In the genomic region with DNA sequence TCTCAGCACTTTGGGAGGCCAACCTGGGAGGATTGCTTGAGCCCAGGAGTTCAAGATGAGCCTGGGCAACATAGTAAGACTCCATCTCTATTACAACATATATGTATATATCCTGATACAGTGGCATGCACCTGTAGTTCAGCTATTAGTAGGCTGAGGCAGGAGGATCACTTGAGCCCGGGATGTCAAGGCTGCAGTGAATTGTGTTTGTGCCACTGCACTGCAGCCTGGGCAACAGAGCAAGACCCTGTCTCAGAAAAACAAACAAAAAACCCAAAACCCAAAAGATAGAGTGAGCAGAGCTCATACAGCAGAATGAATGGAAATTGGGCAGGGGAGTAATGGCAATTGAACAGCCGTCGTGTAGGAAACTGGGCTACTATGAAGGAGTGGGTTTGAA, we compare ENCODE assay signal across 17 cellular contexts. TPM values are rescaled to one million over a fixed set of nuclear protein-coding genes. Genes with fewer than 3 reads are reported as not detected.
DNase-seq lines count a peak whose midpoint lies in the region; ATAC-seq, FAIRE-seq and TF ChIP-seq lines count a peak whose summit lies in the region.
"Had no signal": no experiment of that assay in that cellular context is flagged by ENCODE, and none has a peak within 500 bp of the region (broad histone marks: within the 10 kb centered on the region; RNA-seq: fewer than 3 reads in every experiment).

No MANE protein-coding gene starts in this region.

- FAIRE-seq in K562 (lab: Jason Lieb, UNC) = no peak
- FAIRE-seq: G401.6, GM12892, H54 had no signal

- no peaks in the 10 kb centered on the region for H3K79me2 ChIP-seq in K562 (ENCODE audit: control insufficient read depth, insufficient read depth, low read length)

- POLR2A ChIA-PET in HEK293 (lab: Yijun Ruan, JAX) (no interaction called here), K562 (lab: Yijun Ruan, JAX) (interaction anchor here (0.7 kb wide), 1 partner anchor 185 kb away, joined by 3 read pairs; no protein-coding TSS in a partner anchor)
- POLR2A ChIA-PET in CD8-positive, alpha-beta memory T cell (lab: Charles Lee) = no interaction called here

- CTCF ChIA-PET in HEK293 (lab: Yijun Ruan, JAX) (interaction anchor here (0.6 to 14.7 kb wide), 9 partner anchors 9 to 178 kb away, joined by 3 to 140 read pairs (median 4); no protein-coding TSS in a partner anchor), K562 (lab: Yijun Ruan, JAX; ENCODE audit: low intra/inter-chr PET ratio) (no interaction called here)
- CTCF ChIA-PET in CD8-positive, alpha-beta memory T cell (lab: Charles Lee) = no interaction called here

- no peaks in the 10 kb centered on the region for H3K9me1 ChIP-seq in K562 (ENCODE audit: control insufficient read depth, insufficient read depth, low read length)

- no peaks in the 10 kb centered on the region for H3K9me3 Mint-ChIP-seq in activated naive CD4-positive, alpha-beta T cell treated with anti-CD3 and anti-CD28 coated beads, Interleukin-2, amount 50 U/mL, for 24 hours
- no peaks in the 10 kb centered on the region for H3K9me3 Mint-ChIP-seq in CD8-positive, alpha-beta memory T cell
- H3K9me3 Mint-ChIP-seq: CD4-positive, alpha-beta memory T cell had no signal

- DNase-seq in activated naive CD4-positive, alpha-beta T cell treated with anti-CD3 and anti-CD28 coated beads, Interleukin-2, amount 50 U/mL, for 16 hours = no peak
- no peak for DNase-seq in K562 (ENCODE audit: extremely low read depth in 1 of 4, low spot score in 3 of 4)
- no peak for DNase-seq in HAP-1 (ENCODE audit: low spot score in 2 of 2)
- DNase-seq in NCI-H524 (lab: John Stamatoyannopoulos, UW) = no peak
- DNase-seq in CD8-positive, alpha-beta memory T cell = no peak
- DNase-seq: 8988T; Caco-2; CD4-positive, alpha-beta memory T cell; DMS153; DND-41; GOT3; HCEC 1CT had no signal

- H3K36me3 Mint-ChIP-seq in activated naive CD4-positive, alpha-beta T cell treated with anti-CD3 and anti-CD28 coated beads, Interleukin-2, amount 50 U/mL, for 24 hours = peaks cover 4% of the 10 kb centered on the region
- peaks cover 0 to 5% (median 1%) of the 10 kb centered on the region in 3 donors for H3K36me3 Mint-ChIP-seq in CD8-positive, alpha-beta memory T cell
- H3K36me3 Mint-ChIP-seq: CD4-positive, alpha-beta memory T cell had no signal

- WGBS in K562 (ENCODE audit: insufficient coverage, low coverage, missing lambda C conversion rate) = 14% methylated on average over 3 of the region's 3 CpGs

- no TSS peak for BruUV-seq in K562 (replicated peaks; lab: Mats Ljungman, UMichigan)

- no peak overlapping the region for H3K4me2 ChIP-seq in K562 (ENCODE audit: insufficient read depth, low read length)

- no peak for TF ChIP-seq CTCF in HEK293 (tag by site-specific recombination; IDR thresholded peaks at IDR 0.05)
- TF ChIP-seq CTCF in K562 (IDR thresholded peaks at IDR 0.05 in 2 of 3, conservative IDR thresholded peaks at IDR 0.05 in 1 of 3; ENCODE audit: insufficient read depth in 2 of 3, low read depth in 1 of 3, low read length in 3 of 3) = no peak

- in situ Hi-C loops in K562 (cut with MboI) (no loop called here), HAP-1 (cut with MboI; ENCODE audit: low sequenced_read_pairs) (no loop called here)

- ATAC-seq in K562 = no peak

- no peaks in the 10 kb centered on the region for H4K20me1 ChIP-seq in K562 (replicated peaks; ENCODE audit: control insufficient read depth, insufficient read depth, low read length)

- H3K9me3 ChIP-seq in HEK293 (ENCODE audit: control insufficient read depth, insufficient read depth, low read depth, low read length) (no peaks in the 10 kb centered on the region), K562 (replicated peaks; ENCODE audit: control insufficient read depth, insufficient read depth, low read depth, low read length) (no peaks in the 10 kb centered on the region), HAP-1 (no peaks in the 10 kb centered on the region)
- H3K9me3 ChIP-seq in CD8-positive, alpha-beta memory T cell (ENCODE audit: low read length) = no peaks in the 10 kb centered on the region
- H3K9me3 ChIP-seq: Caco-2 had no signal

- H3K9ac ChIP-seq in K562 (ENCODE audit: insufficient read depth in 1 of 2, low read depth in 2 of 2, low read length in 2 of 2) = no peak overlapping the region

- no peak overlapping the region for H3K4me3 Mint-ChIP-seq in activated naive CD4-positive, alpha-beta T cell treated with anti-CD3 and anti-CD28 coated beads, Interleukin-2, amount 50 U/mL, for 24 hours
- no peak overlapping the region for H3K4me3 Mint-ChIP-seq in CD8-positive, alpha-beta memory T cell
- H3K4me3 Mint-ChIP-seq: CD4-positive, alpha-beta memory T cell had no signal

- no peak overlapping the region for H2AFZ ChIP-seq in K562 (ENCODE audit: low read depth, low read length)

- peak overlapping the region; percentile 1 for H3K27ac Mint-ChIP-seq in activated naive CD4-positive, alpha-beta T cell treated with anti-CD3 and anti-CD28 coated beads, Interleukin-2, amount 50 U/mL, for 24 hours
- H3K27ac Mint-ChIP-seq in CD8-positive, alpha-beta memory T cell = no peak overlapping the region
- H3K27ac Mint-ChIP-seq: CD4-positive, alpha-beta memory T cell had no signal

- no peak overlapping the region for H3K4me3 ChIP-seq in HEK293 (ENCODE audit: low read depth, low read length)
- H3K4me3 ChIP-seq in K562 = no peak overlapping the region
- no peak overlapping the region for H3K4me3 ChIP-seq in HAP-1
- H3K4me3 ChIP-seq in CD8-positive, alpha-beta memory T cell (ENCODE audit: low read length) = no peak overlapping the region

- intact Hi-C loops in K562 (cut with micrococcal nuclease) = no loop called here

- H3K4me1 ChIP-seq in HEK293 (ENCODE audit: control insufficient read depth, insufficient read depth, low read length) = no peaks in the 10 kb centered on the region
- H3K4me1 ChIP-seq in K562 (replicated peaks in 1 of 2; ENCODE audit: control insufficient read depth in 2 of 2, insufficient read depth in 2 of 2, low read length in 2 of 2) = peaks cover 0 to 19% of the 10 kb centered on the region in 2 experiments; a peak in 2 of 5 replicates
- H3K4me1 ChIP-seq in HAP-1 = no peaks in the 10 kb centered on the region
- H3K4me1 ChIP-seq in CD8-positive, alpha-beta memory T cell (ENCODE audit: insufficient read depth, low read length) = no peaks in the 10 kb centered on the region
- H3K4me1 ChIP-seq: Caco-2 had no signal

- TF ChIP-seq POLR2A in K562 (conservative IDR thresholded peaks at IDR 0.05) = no peak

- TF ChIP-seq RAD21 in K562 (CRISPR knock-in tag; conservative IDR thresholded peaks at IDR 0.05 in 1 of 2, IDR thresholded peaks at IDR 0.05 in 1 of 2) = no peak

- H3K36me3 ChIP-seq in HEK293 (ENCODE audit: control insufficient read depth in 2 of 2, insufficient read depth in 1 of 2, low read length in 2 of 2) (no peaks in the 10 kb centered on the region; a peak in 1 of 3 replicates), K562 (ENCODE audit: control insufficient read depth, insufficient read depth, low read length) (no peaks in the 10 kb centered on the region), HAP-1 (replicated peaks) (no peaks in the 10 kb centered on the region)
- H3K36me3 ChIP-seq in CD8-positive, alpha-beta memory T cell (ENCODE audit: insufficient read depth, low read length) = no peaks in the 10 kb centered on the region

- peaks cover 12 to 39% of the 10 kb centered on the region in 2 experiments for H3K27me3 ChIP-seq in K562 (ENCODE audit: control insufficient read depth in 2 of 2, insufficient read depth in 2 of 2, low read length in 2 of 2)
- H3K27me3 ChIP-seq in HAP-1 (ENCODE audit: low read depth) = peaks cover 15% of the 10 kb centered on the region; the same call in 1 of the 2 replicates
- peaks cover 14% of the 10 kb centered on the region for H3K27me3 ChIP-seq in CD8-positive, alpha-beta memory T cell (ENCODE audit: insufficient read depth, low read length, poor library complexity, severe bottlenecking)

- H3K4me1 Mint-ChIP-seq in activated naive CD4-positive, alpha-beta T cell treated with anti-CD3 and anti-CD28 coated beads, Interleukin-2, amount 50 U/mL, for 24 hours = peaks cover 5% of the 10 kb centered on the region
- H3K4me1 Mint-ChIP-seq in CD8-positive, alpha-beta memory T cell = peaks cover 0 to 2% (median 0%) of the 10 kb centered on the region in 3 donors

- H3K27me3 Mint-ChIP-seq in activated naive CD4-positive, alpha-beta T cell treated with anti-CD3 and anti-CD28 coated beads, Interleukin-2, amount 50 U/mL, for 24 hours = peaks cover 19% of the 10 kb centered on the region
- peaks cover 35 to 43% of the 10 kb centered on the region in 2 donors for H3K27me3 Mint-ChIP-seq in CD8-positive, alpha-beta memory T cell

- no peak overlapping the region for H3K27ac ChIP-seq in HEK293 (ENCODE audit: extremely low read depth, low read depth, low read length)
- H3K27ac ChIP-seq in K562 (ENCODE audit: extremely low read depth, low read depth, low read length) = no peak overlapping the region
- no peak overlapping the region for H3K27ac ChIP-seq in CD8-positive, alpha-beta memory T cell (ENCODE audit: low read depth, low read length)

- no peak for TF ChIP-seq EP300 in K562 (IDR thresholded peaks at IDR 0.05; ENCODE audit: low read length)

RNA-seq across cellular contexts. Expression of gene SHKBP1, which starts 17.3 kb away (rescaled TPM):
- 33.3 and 146 TPM in 2 replicates for total RNA-seq in K562 (2011; cell fraction: chromatin; rRNA removed; ENCODE audit: low replicate concordance)
- 62.0 and 84.4 TPM in 2 replicates for total RNA-seq in K562 (2011; cell fraction: nucleolus; rRNA removed)
- total RNA-seq in K562 (2011; cell fraction: nucleoplasm; rRNA removed) = 39.4 and 65.9 TPM in 2 replicates
- total RNA-seq in K562 (2014; rRNA removed) (33.7 and 48.0 TPM in 2 replicates), K562 (2014; rRNA removed; fragmentation: Illumina TruSeq; extraction: Trizol) (6.6 and 9.6 TPM in 2 replicates), K562 (2015; rRNA removed; fragmentation: Illumina TruSeq; extraction: Trizol) (17.5 and 22.3 TPM in 2 replicates), K562 (2021) (54.5 and 58.1 TPM in 2 replicates)
- polyA plus RNA-seq in K562 (2011; rRNA removed) (18.9 and 24.4 TPM in 2 replicates), K562 (2014; fragmentation: Illumina TruSeq; extraction: Trizol) (33.7 and 42.0 TPM in 2 replicates), K562 (2014; fragmentation: Nextera tagmentation; extraction: Ambion mirVana) (1 to 10 TPM; 1.2 to 4.9 TPM), K562 (2014; rRNA removed) (34.2 and 40.4 TPM in 2 replicates)
- 34.0 and 79.0 TPM in 2 replicates for polyA plus RNA-seq in K562 (2011; cell fraction: cytosol; rRNA removed)
- polyA plus RNA-seq in K562 (2011; cell fraction: nucleus; rRNA removed) = 68.6 and 104 TPM in 2 replicates
- 56.1 and 106 TPM in 2 replicates for polyA plus RNA-seq in K562 (2012)
- polyA minus RNA-seq in K562 (2011; rRNA and poly(A)+ RNA removed) = 11.5 and 17.4 TPM in 2 replicates
- 53.0 and 61.0 TPM in 2 replicates for polyA minus RNA-seq in K562 (2011; cell fraction: cytosol; rRNA and poly(A)+ RNA removed)
- polyA minus RNA-seq in K562 (2011; cell fraction: nucleus; rRNA and poly(A)+ RNA removed) = 18.8 and 19.9 TPM in 2 replicates
- 100 to 1,000 TPM; 103 to 104 TPM for total RNA-seq in CD8-positive, alpha-beta memory T cell
- polyA plus RNA-seq in CD8-positive, alpha-beta memory T cell = 159 TPM

RNA-seq across cellular contexts. Expression of gene LTBP4, which starts 41.8 kb away (rescaled TPM):
- total RNA-seq in K562 (2011; cell fraction: chromatin; rRNA removed; ENCODE audit: low replicate concordance) = 209 and 457 TPM in 2 replicates
- total RNA-seq in K562 (2011; cell fraction: nucleolus; rRNA removed) = 301 and 327 TPM in 2 replicates
- 219 and 259 TPM in 2 replicates for total RNA-seq in K562 (2011; cell fraction: nucleoplasm; rRNA removed)
- total RNA-seq in K562 (2014; rRNA removed) (38.7 and 44.5 TPM in 2 replicates), K562 (2014; rRNA removed; fragmentation: Illumina TruSeq; extraction: Trizol) (6.1 and 9.7 TPM in 2 replicates), K562 (2015; rRNA removed; fragmentation: Illumina TruSeq; extraction: Trizol) (19.9 and 25.0 TPM in 2 replicates), K562 (2021) (148 and 160 TPM in 2 replicates)
- polyA plus RNA-seq in K562 (2011; rRNA removed) (34.4 and 64.2 TPM in 2 replicates), K562 (2014; fragmentation: Illumina TruSeq; extraction: Trizol) (31.6 and 65.6 TPM in 2 replicates), K562 (2014; fragmentation: Nextera tagmentation; extraction: Ambion mirVana) (under 1 TPM; 0.35 to 0.53 TPM), K562 (2014; rRNA removed) (108 and 112 TPM in 2 replicates)
- 40.5 and 63.1 TPM in 2 replicates for polyA plus RNA-seq in K562 (2011; cell fraction: cytosol; rRNA removed)
- 400 and 488 TPM in 2 replicates for polyA plus RNA-seq in K562 (2011; cell fraction: nucleus; rRNA removed)
- 256 and 263 TPM in 2 replicates for polyA plus RNA-seq in K562 (2012)
- polyA minus RNA-seq in K562 (2011; rRNA and poly(A)+ RNA removed) = 6.8 and 10.0 TPM in 2 replicates
- polyA minus RNA-seq in K562 (2011; cell fraction: cytosol; rRNA and poly(A)+ RNA removed) = 50.8 and 74.4 TPM in 2 replicates
- polyA minus RNA-seq in K562 (2011; cell fraction: nucleus; rRNA and poly(A)+ RNA removed) = 47.9 and 57.5 TPM in 2 replicates
- 100 to 1,000 TPM; 103 to 111 TPM for total RNA-seq in CD8-positive, alpha-beta memory T cell
- 40.0 TPM for polyA plus RNA-seq in CD8-positive, alpha-beta memory T cell
